In genomic region chr19:2701361-2702169, GRCh38 we compare ENCODE assay signal across 10 cellular contexts. TPM values are rescaled to one million over a fixed set of nuclear protein-coding genes. Genes with fewer than 3 reads are reported as not detected.
A peak's percentile ranks its signal among the peaks of the same experiment; 100 is the strongest.
DNase-seq lines count a peak whose midpoint lies in the region; ATAC-seq and TF ChIP-seq lines count a peak whose summit lies in the region.
"Had no signal": no experiment of that assay in that cellular context is flagged by ENCODE, and none has a peak within 500 bp of the region (broad histone marks: within the 10 kb centered on the region; RNA-seq: fewer than 3 reads in every experiment).

No MANE protein-coding gene starts in this region.

- no peaks in the 10 kb centered on the region for H3K9me3 Mint-ChIP-seq in activated naive CD4-positive, alpha-beta T cell treated with anti-CD3 and anti-CD28 coated beads, Interleukin-2, amount 50 U/mL, for 72 hours

- peaks cover 49 to 64% (median 56%) of the 10 kb centered on the region in 10 experiments for H3K4me1 ChIP-seq in BLaER1 treated with 17β-estradiol and CSF1 and Interleukin-3, amounts not matched to agents 10 nM and 100 nM
- H3K4me1 ChIP-seq in HUES64 (ENCODE audit: insufficient read depth, low read length): no peaks in the 10 kb centered on the region
- H3K4me1 ChIP-seq in effector memory CD4-positive, alpha-beta T cell (ENCODE audit: control insufficient read depth, insufficient read depth, low read length, poor library complexity, severe bottlenecking): peaks cover 9% of the 10 kb centered on the region
- peaks cover 13% of the 10 kb centered on the region in 2 experiments for H3K4me1 ChIP-seq in neutrophil (ENCODE audit: control insufficient read depth in 1 of 2, insufficient read depth in 1 of 2, low read depth in 1 of 2, low read length in 1 of 2)

- peak overlapping the region; percentile 75 to 86 (median 83); a peak in 21 of 22 replicates for H3K9ac ChIP-seq in BLaER1 treated with 17β-estradiol and CSF1 and Interleukin-3, amounts not matched to agents 10 nM and 100 nM
- no peak overlapping the region for H3K9ac ChIP-seq in HUES64 (ENCODE audit: low read depth, low read length)

- no peaks in the 10 kb centered on the region for H3K36me3 ChIP-seq in BLaER1 treated with 17β-estradiol and CSF1 and Interleukin-3, amounts not matched to agents 10 nM and 100 nM
- H3K36me3 ChIP-seq in HUES64 (ENCODE audit: insufficient read depth, low read length) (no peaks in the 10 kb centered on the region), neutrophil (no peaks in the 10 kb centered on the region)
- no peaks in the 10 kb centered on the region for H3K36me3 ChIP-seq in effector memory CD4-positive, alpha-beta T cell (ENCODE audit: control insufficient read depth, insufficient read depth, low read length)

- H3K27ac ChIP-seq in BLaER1 treated with 17β-estradiol and CSF1 and Interleukin-3, amounts not matched to agents 10 nM and 100 nM: peak overlapping the region in 8 of 11 experiments; percentile 18 to 76 (median 68); a peak in 13 of 22 replicates
- no peak overlapping the region for H3K27ac ChIP-seq in HUES64 (ENCODE audit: low read depth, low read length)
- peak overlapping the region; percentile 18 for H3K27ac ChIP-seq in effector memory CD4-positive, alpha-beta T cell (ENCODE audit: insufficient read depth, low read length, poor library complexity, severe bottlenecking)
- no peak overlapping the region for H3K27ac ChIP-seq in neutrophil
- H3K27ac ChIP-seq: RWPE1 had no signal

- H4K20me1 ChIP-seq in BLaER1 treated with 17β-estradiol and CSF1 and Interleukin-3, amounts not matched to agents 10 nM and 100 nM: peaks cover 0 to 18% (median 0%) of the 10 kb centered on the region in 11 experiments; a peak in 3 of 22 replicates

- no peak for ATAC-seq in activated naive CD4-positive, alpha-beta T cell treated with anti-CD3 and anti-CD28 coated beads, Interleukin-2, amount 50 U/mL, for 72 hours

- in situ Hi-C loops in KBM-7 (cut with MboI; ENCODE audit: low pct_unique_long_range_greater_than_20kb, low sequenced_read_pairs): no loop called here

- no peaks in the 10 kb centered on the region for H3K9me3 ChIP-seq in BLaER1 treated with 17β-estradiol and CSF1 and Interleukin-3, amounts not matched to agents 10 nM and 100 nM (replicated peaks in 1 of 11)
- H3K9me3 ChIP-seq in HUES64 (ENCODE audit: insufficient read depth, low read depth, low read length) (no peaks in the 10 kb centered on the region), neutrophil (no peaks in the 10 kb centered on the region)
- no peaks in the 10 kb centered on the region for H3K9me3 ChIP-seq in effector memory CD4-positive, alpha-beta T cell (ENCODE audit: control insufficient read depth, low read length)

- H3K4me2 ChIP-seq in BLaER1 treated with 17β-estradiol and CSF1 and Interleukin-3, amounts not matched to agents 10 nM and 100 nM: peak overlapping the region; percentile 77 to 99 (median 93)

- TF ChIP-seq CTCF in neutrophil (IDR thresholded peaks at IDR 0.05): no peak

- no peak overlapping the region for H3K27ac Mint-ChIP-seq in activated naive CD4-positive, alpha-beta T cell treated with anti-CD3 and anti-CD28 coated beads, Interleukin-2, amount 50 U/mL, for 72 hours

- 14% methylated on average over 9 of the region's 9 CpGs for WGBS in HUES64

- no peak for DNase-seq in effector memory CD4-positive, alpha-beta T cell
- DNase-seq in DMS 273 (lab: John Stamatoyannopoulos, UW; ENCODE audit: unreplicated experiment) (no peak), KBM-7 (no peak), 8988T (no peak)
- DNase-seq in activated naive CD4-positive, alpha-beta T cell treated with anti-CD3 and anti-CD28 coated beads, Interleukin-2, amount 50 U/mL, for 72 hours (ENCODE audit: low spot score in 2 of 2): no peak
- DNase-seq: IMR-90 had no signal

- H3K36me3 Mint-ChIP-seq in activated naive CD4-positive, alpha-beta T cell treated with anti-CD3 and anti-CD28 coated beads, Interleukin-2, amount 50 U/mL, for 72 hours: no peaks in the 10 kb centered on the region

- H3K4me3 ChIP-seq in BLaER1 treated with 17β-estradiol and CSF1 and Interleukin-3, amounts not matched to agents 10 nM and 100 nM: peak overlapping the region; percentile 68 to 85 (median 75)
- H3K4me3 ChIP-seq in HUES64 (ENCODE audit: low read length) (peak overlapping the region; percentile 74), neutrophil (ENCODE audit: low read depth in 1 of 2, low read length in 1 of 2) (peak overlapping the region; percentile 57 to 68)
- peak overlapping the region; percentile 51 for H3K4me3 ChIP-seq in effector memory CD4-positive, alpha-beta T cell (ENCODE audit: insufficient read depth, low read depth, low read length, poor library complexity, severe bottlenecking)

- no peaks in the 10 kb centered on the region for H3K27me3 ChIP-seq in BLaER1 treated with 17β-estradiol and CSF1 and Interleukin-3, amounts not matched to agents 10 nM and 100 nM
- H3K27me3 ChIP-seq in HUES64 (ENCODE audit: insufficient read depth, low read length) (peaks cover 25% of the 10 kb centered on the region), neutrophil (no peaks in the 10 kb centered on the region)
- H3K27me3 ChIP-seq in effector memory CD4-positive, alpha-beta T cell (replicated peaks; ENCODE audit: control insufficient read depth, insufficient read depth, low read length, poor library complexity, severe bottlenecking): no peaks in the 10 kb centered on the region

RNA-seq across cellular contexts. Expression of gene GNG7, which starts 0.9 kb away (rescaled TPM):
- 2.5 TPM for polyA plus RNA-seq in HUES64 (2013, experiment 1 of 2)
- 4.6 TPM for polyA plus RNA-seq in HUES64 (2013, experiment 2 of 2)
- total RNA-seq in activated naive CD4-positive, alpha-beta T cell treated with anti-CD3 and anti-CD28 coated beads, Interleukin-2, amount 50 U/mL, for 72 hours: under 1 TPM; 0.30 to 0.84 TPM

RNA-seq across cellular contexts. Expression of gene DIRAS1, which starts 19.6 kb away (rescaled TPM):
- 7.3 TPM for polyA plus RNA-seq in HUES64 (2013, experiment 1 of 2)
- 7.4 TPM for polyA plus RNA-seq in HUES64 (2013, experiment 2 of 2)
- total RNA-seq in activated naive CD4-positive, alpha-beta T cell treated with anti-CD3 and anti-CD28 coated beads, Interleukin-2, amount 50 U/mL, for 72 hours: under 1 TPM; 0.11 to 0.72 TPM

RNA-seq across cellular contexts. Expression of gene SLC39A3, which starts 38.3 kb away (rescaled TPM):
- polyA plus RNA-seq in HUES64 (2013, experiment 1 of 2): 23.5 TPM
- 23.5 TPM for polyA plus RNA-seq in HUES64 (2013, experiment 2 of 2)
- total RNA-seq in activated naive CD4-positive, alpha-beta T cell treated with anti-CD3 and anti-CD28 coated beads, Interleukin-2, amount 50 U/mL, for 72 hours: 10 to 100 TPM; 24.8 to 27.3 TPM

Comparison
In these comparisons a context has a peak if more than half of its experiments do, and no peak if none do; other contexts are left out.
1. H3K27ac ChIP-seq: peak in BLaER1 treated with 17β-estradiol and CSF1 and Interleukin-3, amounts not matched to agents 10 nM and 100 nM (8 of 11) and effector memory CD4-positive, alpha-beta T cell (single experiment); none in HUES64 (single experiment) and neutrophil (single experiment).
2. Peak in every context shown above with its lines, with median percentiles within 50 percentile points of each other: H3K4me3 ChIP-seq.